Comparison of ENCODE assay signal across 1 cellular context in genomic region chr6:37239950-37240713, GRCh38.
A peak's percentile ranks its signal among the peaks of the same experiment; 100 is the strongest.
TF ChIP-seq lines count a peak whose summit lies in the region.

No MANE protein-coding gene starts in this region.

TF ChIP-seq in HEK293, 187 proteins besides CTCF, POLR2A, EP300 and RAD21 (continued from another document):
- TF ChIP-seq ZNF184 (tag by site-specific recombination; IDR thresholded peaks at IDR 0.05) (peak; percentile 78; the same call in 1 of the 2 replicates), ZNF664 (tag by site-specific recombination; IDR thresholded peaks at IDR 0.05) (no peak), ZNF654 (tag by site-specific recombination; IDR thresholded peaks at IDR 0.05; ENCODE audit: low read depth) (0 out of 2 replicates have a peak, but pooled peaks have one; percentile 6), ZNF366 (tag by site-specific recombination; conservative IDR thresholded peaks at IDR 0.05) (peak; percentile 92), ZNF155 (tag by site-specific recombination; IDR thresholded peaks at IDR 0.05) (no peak), ZBTB17 (tag by site-specific recombination; IDR thresholded peaks at IDR 0.05) (peak; percentile 52; the same call in 1 of the 2 replicates), ZNF335 (tag by site-specific recombination; conservative IDR thresholded peaks at IDR 0.05) (peak; percentile 69), PRDM1 (tag by site-specific recombination; IDR thresholded peaks at IDR 0.05) (peak; percentile 63; the same call in 1 of the 2 replicates), AEBP2 (tag by site-specific recombination; IDR thresholded peaks at IDR 0.05; ENCODE audit: borderline replicate concordance) (no peak), FEZF1 (tag by site-specific recombination; IDR thresholded peaks at IDR 0.05) (no peak; the same call in 1 of the 2 replicates), KLF9 (tag by site-specific recombination; IDR thresholded peaks at IDR 0.05; ENCODE audit: low read depth) (peak; percentile 21; the same call in 1 of the 2 replicates), PRDM6 (tag by site-specific recombination; IDR thresholded peaks at IDR 0.05) (peak; percentile 83), INSM2 (tag by site-specific recombination; IDR thresholded peaks at IDR 0.05) (peak; percentile 66; the same call in 1 of the 2 replicates)
